In the genomic region with DNA sequence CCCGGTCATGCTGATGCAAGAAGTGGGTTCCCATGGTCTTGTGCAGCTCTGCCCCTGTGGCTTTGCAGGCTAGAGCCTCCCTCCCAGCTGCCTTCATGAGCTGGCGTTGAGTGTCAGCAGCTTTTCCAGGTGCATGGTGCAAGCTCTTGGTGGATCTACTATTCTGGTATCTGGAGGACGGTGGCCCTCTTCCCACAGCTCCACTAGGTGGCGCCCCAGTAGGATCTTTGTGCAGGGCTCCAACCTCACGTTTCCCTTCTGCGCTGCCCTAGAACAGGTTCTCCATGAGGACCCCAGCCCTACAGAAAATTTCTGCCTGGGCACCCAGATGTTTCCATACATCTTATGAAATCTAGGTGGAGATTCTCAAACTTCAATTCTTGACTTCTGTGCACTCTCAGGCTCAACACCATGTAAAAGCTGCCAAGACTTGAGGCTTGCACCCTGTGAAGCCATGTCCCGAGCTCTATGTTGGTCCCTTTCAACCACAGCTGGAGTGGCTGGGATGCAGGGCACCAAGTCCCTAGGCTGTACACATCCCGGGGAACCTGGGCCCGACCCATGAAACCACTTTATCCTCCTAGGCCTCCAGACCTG, we compare ENCODE assay signal across 9 cellular contexts.
DNase-seq lines count a peak whose midpoint lies in the region; ATAC-seq and TF ChIP-seq lines count a peak whose summit lies in the region.
"Had no signal": no experiment of that assay in that cellular context is flagged by ENCODE, and none has a peak within 500 bp of the region (broad histone marks: within the 10 kb centered on the region; RNA-seq: fewer than 3 reads in every experiment).

No MANE protein-coding gene starts in this region.

- H3K27me3 ChIP-seq in OCI-LY1 (ENCODE audit: insufficient read depth, low read length): no peaks in the 10 kb centered on the region
- H3K27me3 ChIP-seq in prostate gland (replicated peaks; ENCODE audit: insufficient read depth): no peaks in the 10 kb centered on the region
- no peaks in the 10 kb centered on the region for H3K27me3 ChIP-seq in aorta (ENCODE audit: control insufficient read depth in 1 of 2, insufficient read depth in 2 of 2, low read length in 1 of 2)

- H3F3A ChIP-seq in OCI-LY1 (ENCODE audit: insufficient read depth, low read length): no peaks in the 10 kb centered on the region

- H2AFZ ChIP-seq in OCI-LY1 (ENCODE audit: low read length): no peak overlapping the region

- peak; percentile 95 for ATAC-seq in HG02973 (IDR thresholded peaks at IDR 0.05; ENCODE audit: unreplicated experiment)
- ATAC-seq in aorta (ENCODE audit: low FRiP score): peak; percentile 76

- no peak overlapping the region for H3K9ac ChIP-seq in OCI-LY1 (ENCODE audit: low read length)

- H3K36me3 ChIP-seq in OCI-LY1 (ENCODE audit: insufficient read depth, low read length) (no peaks in the 10 kb centered on the region), prostate gland (no peaks in the 10 kb centered on the region), aorta (ENCODE audit: control insufficient read depth in 1 of 2, insufficient read depth in 2 of 2, low read length in 1 of 2) (no peaks in the 10 kb centered on the region)

- WGBS in prostate gland: 62% methylated on average over 9 of the region's 9 CpGs
- WGBS in aorta, 2 donors: 50 to 51% methylated on average over 9 of the region's 9 CpGs

- no peaks in the 10 kb centered on the region for H3K79me2 ChIP-seq in OCI-LY1 (ENCODE audit: insufficient read depth, low read length)

- H3K4me2 ChIP-seq in OCI-LY1 (ENCODE audit: low read length): no peak overlapping the region

- DNase-seq in SIG-M5 treated with dmso at 0.1 percent for 504 hours (lab: John Stamatoyannopoulos, UW; ENCODE audit: unreplicated experiment): peak; percentile 27
- no peak for DNase-seq in SIG-M5 (lab: John Stamatoyannopoulos, UW)
- peak; percentile 72 for DNase-seq in activated T-cell treated with anti-CD3 and anti-CD28 coated beads for 24 hours (ENCODE audit: low read depth)
- peak; percentile 66 for DNase-seq in fibroblast of pulmonary artery (ENCODE audit: low read depth)
- DNase-seq in prostate gland (ENCODE audit: low spot score): peak; percentile 60
- peak; percentile 79 to 88 for DNase-seq in aorta

- peak; percentile 65 for TF ChIP-seq CTCF in OCI-LY1 (IDR thresholded peaks at IDR 0.05; ENCODE audit: low read length)
- TF ChIP-seq CTCF in fibroblast of pulmonary artery (IDR thresholded peaks at IDR 0.05; ENCODE audit: low read length, missing control alignments): peak; percentile 77
- TF ChIP-seq CTCF in prostate gland (IDR thresholded peaks at IDR 0.05): peak; percentile 58 to 74 (median 70)

- H3K9me3 ChIP-seq in OCI-LY1 (ENCODE audit: low read length) (no peaks in the 10 kb centered on the region), prostate gland (no peaks in the 10 kb centered on the region), aorta (ENCODE audit: control insufficient read depth, low read length) (no peaks in the 10 kb centered on the region)

- TF ChIP-seq POLR2A in prostate gland (IDR thresholded peaks at IDR 0.05): no peak

- H3K4me1 ChIP-seq in OCI-LY1 (ENCODE audit: insufficient read depth, low read length, severe bottlenecking) (no peaks in the 10 kb centered on the region), prostate gland (replicated peaks) (no peaks in the 10 kb centered on the region), aorta (ENCODE audit: control insufficient read depth in 1 of 2, insufficient read depth in 2 of 2, low read length in 2 of 2) (no peaks in the 10 kb centered on the region)

- H3K4me3 ChIP-seq in OCI-LY1 (ENCODE audit: low read depth, low read length, poor library complexity, severe bottlenecking) (no peak overlapping the region), fibroblast of pulmonary artery (replicated peaks; ENCODE audit: low read depth, low read length) (no peak overlapping the region), prostate gland (no peak overlapping the region), aorta (ENCODE audit: low read length in 2 of 2) (no peak overlapping the region)
- H3K4me3 ChIP-seq: skin epidermis had no signal

- H3K9me2 ChIP-seq in OCI-LY1 (ENCODE audit: low read depth, low read length): no peaks in the 10 kb centered on the region

- no peaks in the 10 kb centered on the region for H4K20me1 ChIP-seq in OCI-LY1 (ENCODE audit: insufficient read depth, low read length)

- no peak overlapping the region for H3K27ac ChIP-seq in OCI-LY1 (ENCODE audit: low read depth, low read length, poor library complexity, severe bottlenecking)
- no peak overlapping the region for H3K27ac ChIP-seq in prostate gland
- no peak overlapping the region for H3K27ac ChIP-seq in aorta (ENCODE audit: low read depth in 1 of 2, low read length in 2 of 2)
- H3K27ac ChIP-seq: skin epidermis had no signal

- intact Hi-C loops in prostate gland (cut with DNase I) (no loop called here), aorta (cut with DNase I) (loop anchor here (10.0 kb wide), 3 partner anchors 514 to 1104 kb away; no protein-coding TSS in a partner anchor)
